In genomic region chr2:201255468-201255867, GRCh38 we compare ENCODE assay signal across 16 cellular contexts. TPM values are rescaled to one million over a fixed set of nuclear protein-coding genes. Genes with fewer than 3 reads are reported as not detected.
DNase-seq lines count a peak whose midpoint lies in the region; ATAC-seq and TF ChIP-seq lines count a peak whose summit lies in the region.
"Had no signal": no experiment of that assay in that cellular context is flagged by ENCODE, and none has a peak within 500 bp of the region (broad histone marks: within the 10 kb centered on the region; RNA-seq: fewer than 3 reads in every experiment).

No MANE protein-coding gene starts in this region.

- ATAC-seq in activated B cell treated with CpG ODN at 0.5 μM for 24 hours (ENCODE audit: low read depth): no peak
- no peak for ATAC-seq in naive thymus-derived CD4-positive, alpha-beta T cell
- ATAC-seq: left lobe of liver, upper lobe of right lung had no signal

- intact Hi-C loops in activated CD4-positive, alpha-beta T cell treated with anti-CD3 and anti-CD28 coated beads, Interleukin-2, amount 10 ng/mL, durations not matched to agents 24 days and 14 days (cut with micrococcal nuclease): loop anchor here (5.0 kb wide), 3 partner anchors 387 to 1012 kb away; partner anchors contain the start of genes FZD7, NOP58 and TMEM237
- intact Hi-C loops in activated B cell treated with CpG ODN at 0.5 μM for 24 hours (cut with micrococcal nuclease) (loop anchor here (5.0 kb wide), 1 partner anchor 1012 kb away; the partner anchor contains the start of gene NOP58), prostate gland (cut with DNase I) (no loop called here)
- intact Hi-C loops in naive thymus-derived CD4-positive, alpha-beta T cell (cut with micrococcal nuclease): loop anchor here (5.0 to 10.0 kb wide), 3 partner anchors 1009 to 1382 kb away; partner anchors contain the start of genes FAM117B (in 1 of the 2) and NOP58 (in 1 of the 2)

- peak overlapping the region; percentile 91 for H3K27ac ChIP-seq in naive thymus-derived CD4-positive, alpha-beta T cell (ENCODE audit: low read depth, low read length)
- no peak overlapping the region for H3K27ac ChIP-seq in prostate gland
- H3K27ac ChIP-seq: SJSA1 had no signal

- no peak for DNase-seq in activated CD4-positive, alpha-beta T cell treated with anti-CD3 and anti-CD28 coated beads, Interleukin-2, amount 10 ng/mL, durations not matched to agents 24 days and 14 days
- no peak for DNase-seq in activated CD4-positive, alpha-beta T cell treated with anti-CD3 and anti-CD28 coated beads for 1 hour
- DNase-seq in EH (ENCODE audit: low read depth) (peak; percentile 27), activated B cell treated with CpG ODN at 0.5 μM for 24 hours (no peak), prostate gland (ENCODE audit: low spot score) (no peak), anterior cingulate cortex (lab: John Stamatoyannopoulos, UW) (no peak), NCI-H2081 treated with DMSO at 0.1 percent for 48 hours (lab: John Stamatoyannopoulos, UW) (no peak)
- DNase-seq in naive thymus-derived CD4-positive, alpha-beta T cell: no peak
- DNase-seq: caudate nucleus; foreskin fibroblast; NCI-H1092; stimulated activated naive CD4-positive, alpha-beta T cell; upper lobe of right lung had no signal

- H3K9me3 ChIP-seq in naive thymus-derived CD4-positive, alpha-beta T cell (ENCODE audit: control insufficient read depth in 2 of 3, low read length in 3 of 3): no peaks in the 10 kb centered on the region
- no peaks in the 10 kb centered on the region for H3K9me3 ChIP-seq in prostate gland
- H3K9me3 ChIP-seq: SJSA1, upper lobe of right lung had no signal

- no peak overlapping the region for H3K4me3 Mint-ChIP-seq in activated CD4-positive, alpha-beta T cell treated with anti-CD3 and anti-CD28 coated beads, Interleukin-2, amount 10 ng/mL, durations not matched to agents 24 days and 14 days
- H3K4me3 Mint-ChIP-seq in activated B cell treated with CpG ODN at 0.5 μM for 24 hours: no peak overlapping the region
- peak overlapping the region in 6 of 10 donors; percentile 49 to 99 (median 64) for H3K4me3 Mint-ChIP-seq in naive thymus-derived CD4-positive, alpha-beta T cell

- H3K27me3 ChIP-seq in naive thymus-derived CD4-positive, alpha-beta T cell (ENCODE audit: control insufficient read depth in 2 of 2, insufficient read depth in 2 of 2, low read length in 2 of 2): no peaks in the 10 kb centered on the region
- H3K27me3 ChIP-seq in prostate gland (replicated peaks; ENCODE audit: insufficient read depth): no peaks in the 10 kb centered on the region
- H3K27me3 ChIP-seq: SJSA1, upper lobe of right lung had no signal

- H3K9me3 Mint-ChIP-seq in activated CD4-positive, alpha-beta T cell treated with anti-CD3 and anti-CD28 coated beads, Interleukin-2, amount 10 ng/mL, durations not matched to agents 24 days and 14 days: peaks cover 3% of the 10 kb centered on the region
- no peaks in the 10 kb centered on the region for H3K9me3 Mint-ChIP-seq in activated B cell treated with CpG ODN at 0.5 μM for 24 hours
- H3K9me3 Mint-ChIP-seq in naive thymus-derived CD4-positive, alpha-beta T cell: peaks cover 0 to 8% (median 0%) of the 10 kb centered on the region in 11 donors

- POLR2A ChIA-PET in activated B cell treated with CpG ODN at 0.5 μM for 24 hours (lab: Charles Lee): no interaction called here
- POLR2A ChIA-PET in naive thymus-derived CD4-positive, alpha-beta T cell (lab: Charles Lee): interaction anchor here (1.2 to 2.5 kb wide), 3 partner anchors 18 to 139 kb away, joined by 6 to 18 read pairs (median 9); partner anchors contain the start of gene CFLAR

- no peaks in the 10 kb centered on the region for H3K27me3 Mint-ChIP-seq in activated CD4-positive, alpha-beta T cell treated with anti-CD3 and anti-CD28 coated beads, Interleukin-2, amount 10 ng/mL, durations not matched to agents 24 days and 14 days
- no peaks in the 10 kb centered on the region for H3K27me3 Mint-ChIP-seq in activated B cell treated with CpG ODN at 0.5 μM for 24 hours
- no peaks in the 10 kb centered on the region for H3K27me3 Mint-ChIP-seq in naive thymus-derived CD4-positive, alpha-beta T cell

- no peak overlapping the region for H3K4me3 ChIP-seq in naive thymus-derived CD4-positive, alpha-beta T cell (ENCODE audit: low read length)
- no peak overlapping the region for H3K4me3 ChIP-seq in prostate gland
- H3K4me3 ChIP-seq: SJSA1, smooth muscle cell, upper lobe of right lung had no signal

- no peak for TF ChIP-seq POLR2A in prostate gland (IDR thresholded peaks at IDR 0.05)

- H3K4me1 ChIP-seq in naive thymus-derived CD4-positive, alpha-beta T cell (ENCODE audit: control insufficient read depth in 2 of 2, insufficient read depth in 2 of 2, low read length in 2 of 2): peaks cover 71 to 80% of the 10 kb centered on the region in 2 donors
- H3K4me1 ChIP-seq in prostate gland (replicated peaks): no peaks in the 10 kb centered on the region

- peaks cover 0 to 2% (median 0%) of the 10 kb centered on the region in 3 experiments for H3K36me3 ChIP-seq in naive thymus-derived CD4-positive, alpha-beta T cell (ENCODE audit: control insufficient read depth in 2 of 3, insufficient read depth in 3 of 3, low read length in 3 of 3)
- H3K36me3 ChIP-seq in prostate gland: no peaks in the 10 kb centered on the region
- H3K36me3 ChIP-seq: SJSA1, upper lobe of right lung had no signal

- TF ChIP-seq CTCF in activated B cell treated with CpG ODN at 0.5 μM for 24 hours (IDR thresholded peaks at IDR 0.05): no peak
- no peak for TF ChIP-seq CTCF in prostate gland (IDR thresholded peaks at IDR 0.05)

- peak overlapping the region; percentile 98 for H3K27ac Mint-ChIP-seq in activated CD4-positive, alpha-beta T cell treated with anti-CD3 and anti-CD28 coated beads, Interleukin-2, amount 10 ng/mL, durations not matched to agents 24 days and 14 days
- H3K27ac Mint-ChIP-seq in activated B cell treated with CpG ODN at 0.5 μM for 24 hours: peak overlapping the region; percentile 98
- H3K27ac Mint-ChIP-seq in naive thymus-derived CD4-positive, alpha-beta T cell: peak overlapping the region; percentile 91 to 99 (median 98)

- peaks cover 33% of the 10 kb centered on the region for H3K36me3 Mint-ChIP-seq in activated CD4-positive, alpha-beta T cell treated with anti-CD3 and anti-CD28 coated beads, Interleukin-2, amount 10 ng/mL, durations not matched to agents 24 days and 14 days (ENCODE audit: low read depth)
- H3K36me3 Mint-ChIP-seq in activated B cell treated with CpG ODN at 0.5 μM for 24 hours (ENCODE audit: low read depth): peaks cover 4% of the 10 kb centered on the region
- H3K36me3 Mint-ChIP-seq in naive thymus-derived CD4-positive, alpha-beta T cell: peaks cover 2 to 38% (median 8%) of the 10 kb centered on the region in 5 donors

- CTCF ChIA-PET in activated B cell treated with CpG ODN at 0.5 μM for 24 hours (lab: Charles Lee): interaction anchor here (0.8 to 4.3 kb wide), 3 partner anchors 15 to 72 kb away, joined by 3 to 13 read pairs (median 4); partner anchors contain the start of gene CASP10
- CTCF ChIA-PET in naive thymus-derived CD4-positive, alpha-beta T cell (lab: Charles Lee): interaction anchor here (0.6 to 4.7 kb wide), 6 partner anchors 19 to 288 kb away, joined by 3 to 22 read pairs (median 4); partner anchors contain the start of gene CASP10

- WGBS in prostate gland: 100% methylated on average over 1 of the region's 1 CpG

- H3K4me1 Mint-ChIP-seq in activated CD4-positive, alpha-beta T cell treated with anti-CD3 and anti-CD28 coated beads, Interleukin-2, amount 10 ng/mL, durations not matched to agents 24 days and 14 days: peaks cover 76% of the 10 kb centered on the region
- peaks cover 86% of the 10 kb centered on the region for H3K4me1 Mint-ChIP-seq in activated B cell treated with CpG ODN at 0.5 μM for 24 hours
- peaks cover 58 to 93% (median 79%) of the 10 kb centered on the region in 7 donors for H3K4me1 Mint-ChIP-seq in naive thymus-derived CD4-positive, alpha-beta T cell

RNA-seq across cellular contexts. Expression of gene CASP8, which starts 4.9 kb away (rescaled TPM):
- total RNA-seq in activated CD4-positive, alpha-beta T cell treated with anti-CD3 and anti-CD28 coated beads, Interleukin-2, amount 10 ng/mL, durations not matched to agents 24 days and 14 days: 38.2 and 39.8 TPM in 2 replicates
- total RNA-seq in activated B cell treated with CpG ODN at 0.5 μM for 24 hours: 74.2 and 84.4 TPM in 2 replicates
- 100 to 1,000 TPM in 3 of 5 experiments, 10 to 100 TPM in 2; 84.9 to 159 (median 150) TPM for total RNA-seq in naive thymus-derived CD4-positive, alpha-beta T cell
- polyA plus RNA-seq in naive thymus-derived CD4-positive, alpha-beta T cell: 10 to 100 TPM; 38.9 to 78.1 TPM
- 10 to 100 TPM in 1 of 2 donors, 1 to 10 TPM in 1; 10.0 to 16.9 TPM for total RNA-seq in prostate gland

Comparison
In these comparisons a context has a peak if more than half of its experiments do, and no peak if none do; other contexts are left out.
1. H3K4me3 Mint-ChIP-seq: peak in naive thymus-derived CD4-positive, alpha-beta T cell (6 of 10); none in activated CD4-positive, alpha-beta T cell treated with anti-CD3 and anti-CD28 coated beads, Interleukin-2, amount 10 ng/mL, durations not matched to agents 24 days and 14 days (single experiment) and activated B cell treated with CpG ODN at 0.5 μM for 24 hours (single experiment).
2. Peak in every context shown above with its lines, with median percentiles within 50 percentile points of each other: H3K27ac Mint-ChIP-seq.